In genomic region chr17:5043524-5043923, GRCh38 we compare ENCODE assay signal across 1 cellular context.
TF ChIP-seq lines count a peak whose summit lies in the region.

No MANE protein-coding gene starts in this region.

TF ChIP-seq in IMR-90, 13 proteins besides CTCF, POLR2A, EP300 and RAD21:
- TF ChIP-seq RFX5 (IDR thresholded peaks at IDR 0.05; ENCODE audit: low read depth, low read length) (no peak), USF2 (IDR thresholded peaks at IDR 0.05; ENCODE audit: low read depth, low read length) (no peak), NFE2L2 (IDR thresholded peaks at IDR 0.05; ENCODE audit: low read depth, low read length) (no peak), BHLHE40 (IDR thresholded peaks at IDR 0.05; ENCODE audit: low read depth, low read length) (no peak), SMC3 (IDR thresholded peaks at IDR 0.05; ENCODE audit: low read depth, low read length) (no peak), MXI1 (IDR thresholded peaks at IDR 0.05; ENCODE audit: borderline replicate concordance, low read depth, low read length) (no peak), MAZ (IDR thresholded peaks at IDR 0.05; ENCODE audit: borderline replicate concordance, low read depth, low read length) (no peak)
